In the genomic region with DNA sequence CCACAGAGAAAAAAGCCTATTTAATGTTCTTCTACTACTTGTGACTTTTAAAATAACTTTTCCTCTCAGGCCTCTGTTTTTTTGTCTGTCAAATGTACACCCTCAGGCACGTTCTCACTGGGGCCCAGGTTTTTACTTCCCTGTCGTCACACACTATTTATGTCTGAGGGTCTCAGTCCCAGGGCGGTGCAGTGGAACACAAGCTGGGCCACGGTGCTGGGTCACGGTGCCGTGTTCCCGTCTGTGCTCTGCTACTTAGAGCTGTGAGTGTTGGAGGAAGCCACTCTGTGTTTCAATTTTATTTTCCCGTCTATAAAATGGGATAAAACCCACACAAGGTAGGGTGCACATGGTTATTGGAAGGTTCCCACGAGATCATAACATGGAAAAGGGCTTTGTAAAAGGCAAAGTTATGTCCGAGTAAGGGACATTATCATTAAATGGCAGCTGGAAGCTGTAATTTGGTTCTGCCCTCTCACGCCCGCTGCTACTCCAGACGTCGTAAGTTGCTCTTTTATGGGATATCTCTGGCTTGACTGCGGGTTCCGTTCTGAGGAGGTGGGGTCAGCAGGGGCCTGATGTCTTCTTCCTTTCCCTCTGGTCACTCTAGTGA, we compare ENCODE assay signal across 1 cellular context.
TF ChIP-seq lines count a peak whose summit lies in the region.

No MANE protein-coding gene starts in this region.

TF ChIP-seq in neural cell, 6 proteins besides CTCF, POLR2A, EP300 and RAD21 (continued from another document):
- TF ChIP-seq, protein P1, sequence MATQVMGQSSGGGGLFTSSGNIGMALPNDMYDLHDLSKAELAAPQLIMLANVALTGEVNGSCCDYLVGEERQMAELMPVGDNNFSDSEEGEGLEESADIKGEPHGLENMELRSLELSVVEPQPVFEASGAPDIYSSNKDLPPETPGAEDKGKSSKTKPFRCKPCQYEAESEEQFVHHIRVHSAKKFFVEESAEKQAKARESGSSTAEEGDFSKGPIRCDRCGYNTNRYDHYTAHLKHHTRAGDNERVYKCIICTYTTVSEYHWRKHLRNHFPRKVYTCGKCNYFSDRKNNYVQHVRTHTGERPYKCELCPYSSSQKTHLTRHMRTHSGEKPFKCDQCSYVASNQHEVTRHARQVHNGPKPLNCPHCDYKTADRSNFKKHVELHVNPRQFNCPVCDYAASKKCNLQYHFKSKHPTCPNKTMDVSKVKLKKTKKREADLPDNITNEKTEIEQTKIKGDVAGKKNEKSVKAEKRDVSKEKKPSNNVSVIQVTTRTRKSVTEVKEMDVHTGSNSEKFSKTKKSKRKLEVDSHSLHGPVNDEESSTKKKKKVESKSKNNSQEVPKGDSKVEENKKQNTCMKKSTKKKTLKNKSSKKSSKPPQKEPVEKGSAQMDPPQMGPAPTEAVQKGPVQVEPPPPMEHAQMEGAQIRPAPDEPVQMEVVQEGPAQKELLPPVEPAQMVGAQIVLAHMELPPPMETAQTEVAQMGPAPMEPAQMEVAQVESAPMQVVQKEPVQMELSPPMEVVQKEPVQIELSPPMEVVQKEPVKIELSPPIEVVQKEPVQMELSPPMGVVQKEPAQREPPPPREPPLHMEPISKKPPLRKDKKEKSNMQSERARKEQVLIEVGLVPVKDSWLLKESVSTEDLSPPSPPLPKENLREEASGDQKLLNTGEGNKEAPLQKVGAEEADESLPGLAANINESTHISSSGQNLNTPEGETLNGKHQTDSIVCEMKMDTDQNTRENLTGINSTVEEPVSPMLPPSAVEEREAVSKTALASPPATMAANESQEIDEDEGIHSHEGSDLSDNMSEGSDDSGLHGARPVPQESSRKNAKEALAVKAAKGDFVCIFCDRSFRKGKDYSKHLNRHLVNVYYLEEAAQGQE (IDR thresholded peaks at IDR 0.05; ENCODE audit: borderline replicate concordance) = no peak
- TF ChIP-seq TAF1 (IDR thresholded peaks at IDR 0.05; ENCODE audit: low read depth) (no peak), MXI1 (conservative IDR thresholded peaks at IDR 0.05; ENCODE audit: poor library complexity, severe bottlenecking) (no peak)
TF ChIP-seq in neural cell: peak in this region for 0.
